In the genomic region with DNA sequence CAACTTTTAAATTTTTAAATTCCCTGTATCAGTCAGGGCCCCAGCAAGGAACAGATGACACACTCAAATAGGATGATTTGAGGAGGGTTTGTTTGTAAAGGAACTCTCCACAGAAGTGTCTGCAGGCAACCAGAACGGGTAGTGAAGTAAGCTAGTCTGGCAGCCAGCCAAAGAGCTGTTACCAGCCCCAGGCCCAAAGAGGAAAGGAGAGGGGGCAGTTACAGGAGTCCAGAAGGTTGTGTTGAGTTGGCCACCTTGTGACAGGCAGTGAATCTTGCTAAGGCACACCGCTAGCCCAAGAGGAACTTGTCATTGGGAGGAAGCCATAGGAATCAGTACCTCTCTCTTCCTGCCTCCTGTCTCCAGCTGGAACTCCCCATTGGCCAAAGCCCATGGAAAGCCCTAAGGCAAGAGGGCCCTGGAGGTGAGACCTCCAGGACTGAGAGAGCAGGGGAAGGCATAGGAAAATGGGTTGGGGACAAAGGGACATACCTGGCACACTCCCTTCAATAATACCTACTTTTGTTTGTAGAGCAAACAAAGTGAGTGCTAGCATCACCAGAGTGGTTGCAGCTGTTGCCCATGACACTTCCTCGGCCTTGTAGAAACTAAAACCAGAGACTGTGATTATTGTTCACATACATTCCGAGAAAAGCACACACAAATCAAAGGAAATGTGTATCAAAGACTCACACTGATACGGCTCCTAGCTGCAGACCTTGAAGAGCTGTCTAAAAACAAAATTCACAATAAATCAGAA, we compare ENCODE assay signal across 12 cellular contexts. TPM values are rescaled to one million over a fixed set of nuclear protein-coding genes. Genes with fewer than 3 reads are reported as not detected.
DNase-seq lines count a peak whose midpoint lies in the region; ATAC-seq and TF ChIP-seq lines count a peak whose summit lies in the region.
"Had no signal": no experiment of that assay in that cellular context is flagged by ENCODE, and none has a peak within 500 bp of the region (broad histone marks: within the 10 kb centered on the region; RNA-seq: fewer than 3 reads in every experiment).

No MANE protein-coding gene starts in this region.

- 58 to 60% methylated on average over 5 of the region's 5 CpGs for WGBS in heart right ventricle, 2 donors

- ATAC-seq in GM19463 (IDR thresholded peaks at IDR 0.05; ENCODE audit: unreplicated experiment) (no peak), HG03139 (IDR thresholded peaks at IDR 0.05; ENCODE audit: unreplicated experiment) (no peak), heart right ventricle (no peak)

- intact Hi-C loops in heart right ventricle (cut with DNase I): loop anchor here in 3 of 10 donors (10.0 kb wide), 2 partner anchors 177 to 633 kb away; a partner anchor contains a TSS

- H3K27me3 ChIP-seq in heart right ventricle: peaks cover 0 to 17% (median 15%) of the 10 kb centered on the region in 7 donors

- H3K4me3 ChIP-seq in heart right ventricle: no peak overlapping the region

- no peak overlapping the region for H3K27ac ChIP-seq in heart right ventricle
- H3K27ac ChIP-seq: WERI-Rb-1 had no signal

- TF ChIP-seq CTCF in heart right ventricle (IDR thresholded peaks at IDR 0.05): no peak

- H3K4me1 ChIP-seq in heart right ventricle: peaks cover 0 to 13% (median 0%) of the 10 kb centered on the region in 9 donors

- DNase-seq in DMS79 (lab: John Stamatoyannopoulos, UW) (peak; percentile 89), NCI-H1105 (lab: John Stamatoyannopoulos, UW) (peak; percentile 30), NOMO-1 (lab: John Stamatoyannopoulos, UW; ENCODE audit: unreplicated experiment in 2 of 2) (peak; percentile 48 to 52), kidney tubule cell (ENCODE audit: low spot score) (peak; percentile 29), heart right ventricle (no peak), NCI-H1048 (lab: John Stamatoyannopoulos, UW) (no peak)
- DNase-seq: Calu3, kidney, WERI-Rb-1 had no signal

- H3K9me3 ChIP-seq in heart right ventricle: no peaks in the 10 kb centered on the region

- no peaks in the 10 kb centered on the region for H3K36me3 ChIP-seq in heart right ventricle
- H3K36me3 ChIP-seq: WERI-Rb-1 had no signal

RNA-seq across cellular contexts. Expression of a gene that starts 25.4 kb away (rescaled TPM):
- total RNA-seq in heart right ventricle: 10 to 100 TPM; 10.0 to 16.8 (median 14.2) TPM
- 10 to 100 TPM; 10.0 to 25.2 TPM for polyA plus RNA-seq in heart right ventricle

RNA-seq across cellular contexts. Expression of a gene that starts 55.9 kb away (rescaled TPM):
- not detected for total RNA-seq in heart right ventricle
- under 1 TPM in 1 of 2 donors, not detected in 1; 0.15 TPM for polyA plus RNA-seq in heart right ventricle
- total RNA-seq: bronchial epithelial cell, Calu3, kidney had no signal

Comparison
In these comparisons a context has a peak if more than half of its experiments do, and no peak if none do; other contexts are left out.
1. DNase-seq: peak in DMS79 (single experiment), NCI-H1105 (single experiment), NOMO-1 (2 of 2) and kidney tubule cell (single experiment); none in heart right ventricle (0 of 2) and NCI-H1048 (single experiment).